25 cellular contexts compared by ENCODE assay signal in genomic region chr2:221563601-221564000, GRCh38.
"Had no signal": no experiment of that assay in that cellular context is flagged by ENCODE, and none has a peak within 500 bp of the region (broad histone marks: within the 10 kb centered on the region; RNA-seq: fewer than 3 reads in every experiment).

No MANE protein-coding gene starts in this region.

- DNase-seq: activated CD4-positive, alpha-beta T cell treated with anti-CD3 and anti-CD28 coated beads for 1 hour; activated CD4-positive, alpha-beta T cell treated with anti-CD3 and anti-CD28 coated beads, Interleukin-2, amount 50 U/mL, for 4 hours; activated CD8-positive, alpha-beta memory T cell treated with anti-CD3 and anti-CD28 coated beads for 24 hours; activated CD8-positive, alpha-beta memory T cell treated with anti-CD3 and anti-CD28 coated beads, Interleukin-2, amount 50 U/mL, for 4 hours; activated naive CD4-positive, alpha-beta T cell; activated T-cell treated with anti-CD3 and anti-CD28 coated beads, Interleukin-2, amount 50 U/mL, for 24 hours; adrenal gland; effector CD4-positive, alpha-beta T cell; foreskin keratinocyte; immature natural killer cell; lower lobe of right lung; mesendoderm; mucosa of descending colon; retina; spleen; stimulated activated CD4-positive, alpha-beta T cell treated with anti-CD3 and anti-CD28 coated beads, Interleukin-4, amount 100 ng/mL, for 1 hour; stimulated activated naive CD4-positive, alpha-beta T cell treated with Interleukin-2 at 50 U/mL for 16 hours; upper lobe of left lung had no signal

- H3K27ac Mint-ChIP-seq: activated naive CD8-positive, alpha-beta T cell; activated T-cell treated with anti-CD3 and anti-CD28 coated beads, Interleukin-2, amount 50 U/mL, for 24 hours; activated T-helper 17 cell treated with anti-CD3 and anti-CD28 coated beads, Interleukin-2, amount 50 U/mL, for 72 hours; immature natural killer cell; progenitor cell of endocrine pancreas had no signal

- H3K9me3 ChIP-seq: adrenal gland, ascending aorta, lower lobe of right lung, mucosa of descending colon, spleen, upper lobe of left lung had no signal

- H3K27ac ChIP-seq: adrenal gland, ascending aorta, foreskin keratinocyte, hepatocyte, lower lobe of right lung, spleen, upper lobe of left lung had no signal

- H3K4me3 ChIP-seq: adrenal gland, ascending aorta, hepatocyte, lower lobe of right lung, mucosa of descending colon, spleen, upper lobe of left lung had no signal

- H3K27me3 ChIP-seq: adrenal gland, ascending aorta, upper lobe of left lung had no signal

- ATAC-seq: activated T-helper 17 cell treated with anti-CD3 and anti-CD28 coated beads, Interleukin-2, amount 50 U/mL, for 72 hours; foreskin keratinocyte; left lobe of liver; lower lobe of right lung; mucosa of descending colon had no signal

- H3K27me3 Mint-ChIP-seq: activated T-helper 17 cell treated with anti-CD3 and anti-CD28 coated beads, Interleukin-2, amount 50 U/mL, for 72 hours; central memory CD8-positive, alpha-beta T cell; progenitor cell of endocrine pancreas had no signal

- H3K4me1 ChIP-seq: adrenal gland, foreskin keratinocyte, lower lobe of right lung, upper lobe of left lung had no signal

- H3K9me3 Mint-ChIP-seq: activated T-cell treated with anti-CD3 and anti-CD28 coated beads, Interleukin-2, amount 50 U/mL, for 24 hours; activated T-helper 17 cell treated with anti-CD3 and anti-CD28 coated beads, Interleukin-2, amount 50 U/mL, for 72 hours; central memory CD8-positive, alpha-beta T cell; immature natural killer cell had no signal

- H2AFZ ChIP-seq: hepatocyte had no signal

- H3K36me3 ChIP-seq: adrenal gland, lower lobe of right lung, upper lobe of left lung had no signal

- H3K4me2 ChIP-seq: hepatocyte had no signal

- H3K4me3 Mint-ChIP-seq: activated naive CD8-positive, alpha-beta T cell; activated T-cell treated with anti-CD3 and anti-CD28 coated beads, Interleukin-2, amount 50 U/mL, for 24 hours; activated T-helper 17 cell treated with anti-CD3 and anti-CD28 coated beads, Interleukin-2, amount 50 U/mL, for 72 hours; central memory CD8-positive, alpha-beta T cell; immature natural killer cell had no signal
